9 cellular contexts compared by ENCODE assay signal in the genomic region with DNA sequence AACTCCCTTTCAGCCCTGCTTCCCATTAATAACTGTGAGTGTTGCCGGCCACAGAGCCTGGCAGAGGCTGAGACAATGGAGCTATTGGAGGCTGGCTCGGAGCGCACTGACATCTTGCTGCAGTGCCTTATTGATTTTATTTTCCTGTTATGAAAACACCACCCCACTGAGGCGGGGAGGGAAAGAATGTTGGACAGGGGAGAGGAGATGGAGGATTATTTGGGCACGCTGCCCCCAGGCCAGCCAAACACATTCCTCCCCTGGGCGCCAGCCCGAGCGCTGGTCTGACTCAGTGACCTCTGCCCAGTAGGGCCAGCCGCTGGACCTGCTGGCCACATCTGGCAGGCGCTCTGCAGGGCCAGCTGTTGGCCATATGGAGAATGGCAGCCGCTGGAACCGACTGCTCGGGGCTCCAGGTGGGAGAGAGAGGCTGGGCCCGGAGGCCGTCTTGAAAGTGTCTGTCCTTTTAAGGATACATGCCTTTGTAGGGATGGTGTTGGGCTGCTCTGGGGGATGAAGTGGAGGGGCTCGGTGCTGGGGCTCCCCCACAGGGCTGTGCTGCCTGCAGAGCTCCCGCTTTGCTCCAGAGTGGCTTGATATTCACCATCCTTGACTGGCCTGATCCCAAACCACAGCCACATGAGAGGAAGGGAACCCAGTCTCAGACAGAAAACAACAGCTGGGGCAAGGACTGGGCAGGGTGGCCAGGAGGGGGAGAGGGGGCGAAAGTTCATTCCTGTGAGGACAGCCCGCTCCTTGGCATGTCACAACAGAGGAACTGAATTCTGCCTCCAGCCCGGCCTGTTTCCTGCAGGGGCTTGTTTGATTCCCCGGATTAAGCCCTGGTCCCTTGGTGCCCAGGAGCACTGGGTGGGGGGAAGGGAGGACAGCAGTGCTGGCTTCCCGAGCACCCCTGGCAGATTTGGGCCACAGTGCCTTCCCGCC.
DNase-seq lines count a peak whose midpoint lies in the region; ATAC-seq and TF ChIP-seq lines count a peak whose summit lies in the region.
"Had no signal": no experiment of that assay in that cellular context is flagged by ENCODE, and none has a peak within 500 bp of the region (broad histone marks: within the 10 kb centered on the region; RNA-seq: fewer than 3 reads in every experiment).

No MANE protein-coding gene starts in this region.

- WGBS in mammary epithelial cell (ENCODE audit: low coverage, missing lambda C conversion rate): 13% methylated on average over 9 of the region's 23 CpGs

- no peaks in the 10 kb centered on the region for H3K9me3 Mint-ChIP-seq in activated CD8-positive, alpha-beta memory T cell treated with anti-CD3 and anti-CD28 coated beads, Interleukin-2, amount 10 ng/mL, durations not matched to agents 7 days and 5 days (ENCODE audit: low read depth)

- intact Hi-C loops in mammary epithelial cell (cut with micrococcal nuclease): loop anchor here (5.0 kb wide), 1 partner anchor 162 kb away; no protein-coding TSS in a partner anchor

- H3K4me1 ChIP-seq in mammary epithelial cell (ENCODE audit: insufficient read depth, low read length): peaks cover 29% of the 10 kb centered on the region
- peaks cover 42% of the 10 kb centered on the region for H3K4me1 ChIP-seq in skeletal muscle satellite cell (ENCODE audit: control insufficient read depth, insufficient read depth, low read length)

- no peaks in the 10 kb centered on the region for H3K36me3 Mint-ChIP-seq in activated CD8-positive, alpha-beta memory T cell treated with anti-CD3 and anti-CD28 coated beads, Interleukin-2, amount 10 ng/mL, durations not matched to agents 7 days and 5 days

- H3K9me3 ChIP-seq in mammary epithelial cell (replicated peaks; ENCODE audit: insufficient read depth, low read length) (no peaks in the 10 kb centered on the region), skeletal muscle satellite cell (replicated peaks; ENCODE audit: low read length) (no peaks in the 10 kb centered on the region)

- no peak overlapping the region for H3K27ac ChIP-seq in mammary epithelial cell (ENCODE audit: insufficient read depth, low read depth, low read length)

- CTCF ChIA-PET in mammary epithelial cell (lab: Charles Lee; ENCODE audit: low non-redundant PET): interaction anchor here (0.8 kb wide), 1 partner anchor 69 kb away, joined by 5 read pairs; no protein-coding TSS in a partner anchor
- CTCF ChIA-PET in activated CD8-positive, alpha-beta memory T cell treated with anti-CD3 and anti-CD28 coated beads, Interleukin-2, amount 10 ng/mL, durations not matched to agents 7 days and 5 days (lab: Charles Lee): no interaction called here

- H3K27ac Mint-ChIP-seq in activated CD8-positive, alpha-beta memory T cell treated with anti-CD3 and anti-CD28 coated beads, Interleukin-2, amount 10 ng/mL, durations not matched to agents 7 days and 5 days: no peak overlapping the region

- no TSS peak for BruUV-seq in mammary epithelial cell (replicated peaks; lab: Mats Ljungman, UMichigan)

- H3K9ac ChIP-seq in mammary epithelial cell (ENCODE audit: insufficient read depth, low read length): no peak overlapping the region
- H3K9ac ChIP-seq in skeletal muscle satellite cell (ENCODE audit: low read depth, low read length): peak overlapping the region; percentile 26

- no peaks in the 10 kb centered on the region for H3K4me1 Mint-ChIP-seq in activated CD8-positive, alpha-beta memory T cell treated with anti-CD3 and anti-CD28 coated beads, Interleukin-2, amount 10 ng/mL, durations not matched to agents 7 days and 5 days

- H3K4me2 ChIP-seq in mammary epithelial cell (ENCODE audit: insufficient read depth, low read depth, low read length) (peak overlapping the region; percentile 75), skeletal muscle satellite cell (ENCODE audit: low read length) (peak overlapping the region; percentile 71)

- in situ Hi-C loops in mammary epithelial cell (cut with MboI; ENCODE audit: low sequenced_read_pairs in 2 of 2): no loop called here

- no peaks in the 10 kb centered on the region for H3K36me3 ChIP-seq in mammary epithelial cell (ENCODE audit: insufficient read depth, low read length)
- H3K36me3 ChIP-seq in skeletal muscle satellite cell (ENCODE audit: insufficient read depth, low read length): no peaks in the 10 kb centered on the region

- peaks cover 2% of the 10 kb centered on the region for H3K27me3 Mint-ChIP-seq in activated CD8-positive, alpha-beta memory T cell treated with anti-CD3 and anti-CD28 coated beads, Interleukin-2, amount 10 ng/mL, durations not matched to agents 7 days and 5 days

- H3K27me3 ChIP-seq in mammary epithelial cell (ENCODE audit: insufficient read depth, low read length) (no peaks in the 10 kb centered on the region), skeletal muscle satellite cell (ENCODE audit: control insufficient read depth, insufficient read depth, low read length) (no peaks in the 10 kb centered on the region)

- no peak for ATAC-seq in activated CD8-positive, alpha-beta memory T cell treated with anti-CD3 and anti-CD28 coated beads, Interleukin-2, amount 10 ng/mL, durations not matched to agents 7 days and 5 days

- H2AFZ ChIP-seq in mammary epithelial cell (ENCODE audit: low read depth, low read length): peak overlapping the region; percentile 58

- dilution Hi-C loops in mammary epithelial cell (cut with HindIII; ENCODE audit: low sequenced_read_pairs): no loop called here

- no peak overlapping the region for H3K4me3 ChIP-seq in mammary epithelial cell (replicated peaks in 1 of 3; ENCODE audit: insufficient read depth in 1 of 3, low read depth in 2 of 3, low read length in 3 of 3)
- H3K4me3 ChIP-seq in skeletal muscle satellite cell (ENCODE audit: low read length): peak overlapping the region; percentile 39

- no peaks in the 10 kb centered on the region for H3K79me2 ChIP-seq in mammary epithelial cell (ENCODE audit: insufficient read depth, low read length)

- peak; percentile 5 to 41 for TF ChIP-seq CTCF in mammary epithelial cell (conservative IDR thresholded peaks at IDR 0.05 in 1 of 2, IDR thresholded peaks at IDR 0.05 in 1 of 2; ENCODE audit: extremely low read depth in 1 of 2, insufficient read depth in 1 of 2, low read depth in 1 of 2, low read length in 2 of 2)

- no peak overlapping the region for H3K4me3 Mint-ChIP-seq in activated CD8-positive, alpha-beta memory T cell treated with anti-CD3 and anti-CD28 coated beads, Interleukin-2, amount 10 ng/mL, durations not matched to agents 7 days and 5 days

- DNase-seq in HCEC 1CT: peak; percentile 91
- peak; percentile 80 for DNase-seq in mammary epithelial cell
- DNase-seq in inferior parietal cortex (ENCODE audit: extremely low spot score): peak; percentile 36
- no peak for DNase-seq in activated CD8-positive, alpha-beta memory T cell treated with anti-CD3 and anti-CD28 coated beads, Interleukin-2, amount 10 ng/mL, durations not matched to agents 7 days and 5 days
- no peak for DNase-seq in NOMO-1 treated with dmso at 0.1 percent for 144 hours (lab: John Stamatoyannopoulos, UW; ENCODE audit: unreplicated experiment)
- DNase-seq in COLO668 (lab: John Stamatoyannopoulos, UW; ENCODE audit: unreplicated experiment): no peak
- DNase-seq in stimulated activated CD4-positive, alpha-beta T cell treated with anti-CD3 and anti-CD28 coated beads, Interleukin-4, amount 100 ng/mL, for 24 hours: no peak
- DNase-seq: activated T-cell treated with anti-CD3 and anti-CD28 coated beads, Interleukin-2, amount 50 U/mL, for 1 hour had no signal

- no peaks in the 10 kb centered on the region for H4K20me1 ChIP-seq in mammary epithelial cell (ENCODE audit: insufficient read depth, low read length)

Comparison
In these comparisons a context has a peak if more than half of its experiments do, and no peak if none do; other contexts are left out.
1. DNase-seq: peak in HCEC 1CT (single experiment), mammary epithelial cell (single experiment) and inferior parietal cortex (single experiment); none in activated CD8-positive, alpha-beta memory T cell treated with anti-CD3 and anti-CD28 coated beads, Interleukin-2, amount 10 ng/mL, durations not matched to agents 7 days and 5 days (single experiment), NOMO-1 treated with dmso at 0.1 percent for 144 hours (single experiment), COLO668 (single experiment) and stimulated activated CD4-positive, alpha-beta T cell treated with anti-CD3 and anti-CD28 coated beads, Interleukin-4, amount 100 ng/mL, for 24 hours (single experiment).